ENCODE assay signal across 8 cellular contexts in the genomic region with DNA sequence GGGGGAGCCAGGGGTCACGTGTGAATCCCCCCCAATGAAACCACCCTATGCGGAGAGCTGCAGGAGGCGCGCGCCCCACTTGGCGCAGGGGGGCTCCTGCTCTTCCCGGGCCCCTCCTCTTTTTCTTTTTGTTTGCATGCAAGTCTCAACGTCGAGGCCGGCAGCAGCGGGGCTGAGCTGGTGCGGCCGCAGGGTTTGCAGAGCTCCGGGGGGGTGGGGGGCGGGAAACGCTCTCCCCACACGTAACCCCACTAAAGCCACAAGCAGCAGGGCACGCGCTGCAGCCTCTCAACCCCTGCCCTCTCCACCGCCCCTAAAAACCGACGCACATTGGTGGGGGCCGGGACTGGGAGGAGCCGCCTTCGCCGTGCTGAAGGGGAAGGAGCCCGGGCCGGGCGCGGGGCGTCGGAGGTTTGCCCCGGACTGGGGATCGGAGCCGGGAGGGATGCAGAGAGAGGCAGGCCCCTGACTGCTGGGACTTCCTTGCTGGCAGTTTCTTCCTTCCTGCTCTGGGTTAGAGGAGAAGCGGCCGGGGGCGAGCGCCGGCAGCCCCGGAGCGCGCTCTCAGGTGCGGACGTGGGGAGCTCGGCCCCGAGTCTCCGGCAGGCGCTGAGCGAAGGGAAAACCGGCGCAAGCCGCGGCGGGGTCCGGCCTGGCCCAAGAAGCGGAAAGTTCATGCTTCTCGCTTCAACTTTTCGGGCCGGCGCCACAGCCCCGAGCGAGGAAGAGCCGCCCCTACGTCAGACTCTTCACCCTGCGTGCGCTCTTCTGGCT. TPM values are rescaled to one million over a fixed set of nuclear protein-coding genes. Genes with fewer than 3 reads are reported as not detected.
DNase-seq lines count a peak whose midpoint lies in the region; ATAC-seq and TF ChIP-seq lines count a peak whose summit lies in the region.

No MANE protein-coding gene starts in this region.

- ATAC-seq in GM19395 (IDR thresholded peaks at IDR 0.05; ENCODE audit: unreplicated experiment) (peak; percentile 33), T-helper 17 cell (peak; percentile 59)

- peaks cover 45% of the 10 kb centered on the region for H3K4me1 Mint-ChIP-seq in T-helper 17 cell

- H4K20me1 ChIP-seq in BLaER1 = peaks cover 38% of the 10 kb centered on the region

- peak overlapping the region; percentile 100 for H3K4me2 ChIP-seq in BLaER1

- H3K27ac Mint-ChIP-seq in T-helper 17 cell = peak overlapping the region; percentile 91

- H3K4me1 ChIP-seq in BLaER1 = peaks cover 32% of the 10 kb centered on the region
- peaks cover 14% of the 10 kb centered on the region for H3K4me1 ChIP-seq in HUES48 (ENCODE audit: control insufficient read depth, insufficient read depth, low read length)

- DNase-seq in T-helper 17 cell (peak; percentile 67 to 79 (median 72)), astrocyte of the cerebellum (ENCODE audit: low read depth) (no peak), iPS-NIHi7 (ENCODE audit: extremely low spot score) (peak; percentile 52), inferior parietal cortex (ENCODE audit: extremely low spot score) (no peak)
- DNase-seq in stimulated activated CD4-positive, alpha-beta T cell treated with anti-CD3 and anti-CD28 coated beads, Interleukin-15, amount 100 ng/mL, for 24 hours = peak; percentile 78

- H3K27me3 ChIP-seq in BLaER1 = peaks cover 16% of the 10 kb centered on the region; the same call in 1 of the 2 replicates
- H3K27me3 ChIP-seq in HUES48 (ENCODE audit: control insufficient read depth, insufficient read depth, low read length) = peaks cover 35% of the 10 kb centered on the region

- H3K4me3 ChIP-seq in BLaER1 (peak overlapping the region; percentile 84), HUES48 (ENCODE audit: low read depth, low read length) (peak overlapping the region; percentile 74), astrocyte of the cerebellum (ENCODE audit: low read depth, low read length) (peak overlapping the region; percentile 54)

- H3K36me3 ChIP-seq in BLaER1 (peaks cover 31% of the 10 kb centered on the region), HUES48 (ENCODE audit: control insufficient read depth, insufficient read depth, low read length) (peaks cover 26% of the 10 kb centered on the region)

- peak overlapping the region; percentile 92 for H3K27ac ChIP-seq in BLaER1
- peak overlapping the region; percentile 63 for H3K27ac ChIP-seq in HUES48 (ENCODE audit: low read depth, low read length)

- in situ Hi-C loops in astrocyte of the cerebellum (cut with HindIII; ENCODE audit: low sequenced_read_pairs) = no loop called here

- H3K36me3 Mint-ChIP-seq in T-helper 17 cell (ENCODE audit: low read depth) = peaks cover 6% of the 10 kb centered on the region

- peak overlapping the region; percentile 98 for H3K4me3 Mint-ChIP-seq in T-helper 17 cell

- H3K9ac ChIP-seq in BLaER1 = peak overlapping the region; percentile 91
- peak overlapping the region; percentile 62 for H3K9ac ChIP-seq in HUES48 (ENCODE audit: low read depth, low read length)

- TF ChIP-seq CTCF in astrocyte of the cerebellum (IDR thresholded peaks at IDR 0.05; ENCODE audit: low read depth, low read length, missing control alignments) = no peak

- no peaks in the 10 kb centered on the region for H3K27me3 Mint-ChIP-seq in T-helper 17 cell

- H3K9me3 ChIP-seq in BLaER1 (no peaks in the 10 kb centered on the region), HUES48 (ENCODE audit: control insufficient read depth, insufficient read depth, low read length) (no peaks in the 10 kb centered on the region), T-helper 17 cell (ENCODE audit: control insufficient read depth, low read length, poor library complexity, severe bottlenecking) (no peaks in the 10 kb centered on the region)

RNA-seq across cellular contexts. Expression of gene LBH, which starts 0.9 kb away (rescaled TPM):
- total RNA-seq in T-helper 17 cell = 100 to 1,000 TPM; 118 to 127 TPM

Comparison
In these comparisons a context has a peak if more than half of its experiments do, and no peak if none do; other contexts are left out.
1. DNase-seq: peak in T-helper 17 cell (3 of 3), iPS-NIHi7 (single experiment) and stimulated activated CD4-positive, alpha-beta T cell treated with anti-CD3 and anti-CD28 coated beads, Interleukin-15, amount 100 ng/mL, for 24 hours (single experiment); none in astrocyte of the cerebellum (single experiment) and inferior parietal cortex (single experiment).
2. Peak in every context shown above with its lines, with median percentiles within 50 percentile points of each other: H3K4me3 ChIP-seq.